11 cellular contexts compared by ENCODE assay signal in genomic region chr7:57308631-57309408, GRCh38.
DNase-seq lines count a peak whose midpoint lies in the region; ATAC-seq and TF ChIP-seq lines count a peak whose summit lies in the region.
"Had no signal": no experiment of that assay in that cellular context is flagged by ENCODE, and none has a peak within 500 bp of the region (broad histone marks: within the 10 kb centered on the region; RNA-seq: fewer than 3 reads in every experiment).

No MANE protein-coding gene starts in this region.

- no peaks in the 10 kb centered on the region for H3K9me3 ChIP-seq in right lobe of liver

- 38% methylated on average over 9 of the region's 20 CpGs for WGBS in right lobe of liver (ENCODE audit: insufficient coverage, low coverage, low lambda C conversion rate, missing lambda C conversion rate)

- ATAC-seq in right lobe of liver (peak; percentile 75 to 85 (median 84)), GM21723 (IDR thresholded peaks at IDR 0.05; ENCODE audit: unreplicated experiment) (no peak), GM21381 (IDR thresholded peaks at IDR 0.05; ENCODE audit: unreplicated experiment) (no peak)

- H3K4me3 ChIP-seq in H7 (ENCODE audit: insufficient read depth, low read depth, low read length) (no peak overlapping the region), right lobe of liver (no peak overlapping the region)

- peak; percentile 25 to 60 (median 48) for TF ChIP-seq CTCF in right lobe of liver (IDR thresholded peaks at IDR 0.05)

- DNase-seq in activated CD8-positive, alpha-beta memory T cell treated with anti-CD3 and anti-CD28 coated beads, Interleukin-2, amount 50 U/mL, for 48 hours: peak; percentile 51
- DNase-seq in activated CD8-positive, alpha-beta memory T cell treated with anti-CD3 and anti-CD28 coated beads, Interleukin-2, amount 50 U/mL, for 4 hours: no peak
- DNase-seq in H7 (peak; percentile 34), RKO (ENCODE audit: low spot score) (peak; percentile 25), right lobe of liver (peak; percentile 32 to 58 (median 47)), NCI-H524 treated with DMSO at 0.1 percent for 48 hours (lab: John Stamatoyannopoulos, UW) (no peak)
- DNase-seq: stimulated activated CD4-positive, alpha-beta T cell treated with anti-CD3 and anti-CD28 coated beads, Interleukin-12 subunit alpha, Interleukin-12 subunit beta, amount 100 ng/mL, for 4 hours; SW 1271 had no signal

- intact Hi-C loops in right lobe of liver (cut with DNase I): no loop called here

- H3K4me1 ChIP-seq in right lobe of liver: no peaks in the 10 kb centered on the region

- no peak for TF ChIP-seq POLR2A in right lobe of liver (IDR thresholded peaks at IDR 0.05)

- no peaks in the 10 kb centered on the region for H3K27me3 ChIP-seq in H7 (ENCODE audit: control insufficient read depth, insufficient read depth, low read length)
- no peaks in the 10 kb centered on the region for H3K27me3 ChIP-seq in right lobe of liver
- H3K27me3 ChIP-seq: neutrophil had no signal

- no peak overlapping the region for H3K27ac ChIP-seq in right lobe of liver
- H3K27ac ChIP-seq: neutrophil had no signal

- H3K36me3 ChIP-seq in H7 (replicated peaks; ENCODE audit: control insufficient read depth, insufficient read depth, low read length) (no peaks in the 10 kb centered on the region), right lobe of liver (no peaks in the 10 kb centered on the region)
- H3K36me3 ChIP-seq: neutrophil had no signal

Comparison
In these comparisons a context has a peak if more than half of its experiments do, and no peak if none do; other contexts are left out.
1. DNase-seq: peak in activated CD8-positive, alpha-beta memory T cell treated with anti-CD3 and anti-CD28 coated beads, Interleukin-2, amount 50 U/mL, for 48 hours (single experiment), H7 (single experiment), RKO (single experiment) and right lobe of liver (3 of 3); none in activated CD8-positive, alpha-beta memory T cell treated with anti-CD3 and anti-CD28 coated beads, Interleukin-2, amount 50 U/mL, for 4 hours (single experiment) and NCI-H524 treated with DMSO at 0.1 percent for 48 hours (single experiment).
2. ATAC-seq: peak in right lobe of liver (4 of 4); none in GM21723 (single experiment) and GM21381 (single experiment).